Comparison of ENCODE assay signal across 10 cellular contexts in genomic region chr1:54774820-54775498, GRCh38. TPM values are rescaled to one million over a fixed set of nuclear protein-coding genes. Genes with fewer than 3 reads are reported as not detected.
DNase-seq lines count a peak whose midpoint lies in the region; ATAC-seq and TF ChIP-seq lines count a peak whose summit lies in the region.
"Had no signal": no experiment of that assay in that cellular context is flagged by ENCODE, and none has a peak within 500 bp of the region (broad histone marks: within the 10 kb centered on the region; RNA-seq: fewer than 3 reads in every experiment).

No MANE protein-coding gene starts in this region.

- no peak overlapping the region for H3K23ac ChIP-seq in trophoblast cell (ENCODE audit: low read length)

- no peak for TF ChIP-seq CTCF in choroid plexus epithelial cell (conservative IDR thresholded peaks at IDR 0.05; ENCODE audit: low read depth, low read length)

- no peaks in the 10 kb centered on the region for H3K79me2 ChIP-seq in trophoblast cell (ENCODE audit: control insufficient read depth, insufficient read depth, low read length, poor library complexity)

- H2AK5ac ChIP-seq in trophoblast cell (ENCODE audit: low read length), result no peak overlapping the region

- no peak overlapping the region for H4K91ac ChIP-seq in trophoblast cell (ENCODE audit: low read depth, low read length)

- no peak overlapping the region for H3K18ac ChIP-seq in trophoblast cell (ENCODE audit: low read length)

- H3K9me3 ChIP-seq in trophoblast cell (ENCODE audit: insufficient read depth, low read depth, low read length), result no peaks in the 10 kb centered on the region

- no peak overlapping the region for H3K27ac ChIP-seq in trophoblast cell (ENCODE audit: low read depth, low read length)

- WGBS in trophoblast cell (ENCODE audit: extremely low coverage, insufficient coverage, insufficient read length), result no CpG with 5 or more reads among the region's 15 CpGs

- H4K8ac ChIP-seq in trophoblast cell (ENCODE audit: low read depth, low read length), result peak overlapping the region; percentile 33

- H3K79me1 ChIP-seq in trophoblast cell (ENCODE audit: low read length), result no peaks in the 10 kb centered on the region

- H3K36me3 ChIP-seq in trophoblast cell (ENCODE audit: control insufficient read depth in 1 of 2, insufficient read depth in 2 of 2, low read length in 2 of 2), result no peaks in the 10 kb centered on the region

- H4K12ac ChIP-seq in trophoblast cell (ENCODE audit: low read depth, low read length), result no peak overlapping the region

- no peak overlapping the region for H2BK12ac ChIP-seq in trophoblast cell (ENCODE audit: low read length)

- H3K4me3 ChIP-seq in choroid plexus epithelial cell (ENCODE audit: low read depth, low read length), result no peak overlapping the region
- H3K4me3 ChIP-seq in trophoblast cell (ENCODE audit: low read depth, low read length), result no peak overlapping the region

- no peak overlapping the region for H2BK5ac ChIP-seq in trophoblast cell (ENCODE audit: low read depth, low read length, poor library complexity)

- peak; percentile 30 for DNase-seq in activated CD4-positive, alpha-beta T cell treated with anti-CD3 and anti-CD28 coated beads for 48 hours
- no peak for DNase-seq in activated CD4-positive, alpha-beta T cell treated with anti-CD3 and anti-CD28 coated beads for 4 hours
- DNase-seq in NCI-H446 treated with DMSO at 0.1 percent for 48 hours (lab: John Stamatoyannopoulos, UW), result peak; percentile 4
- DNase-seq in choroid plexus epithelial cell (ENCODE audit: low read depth), result peak; percentile 62
- no peak for DNase-seq in trophoblast cell
- DNase-seq in SIG-M5 (lab: John Stamatoyannopoulos, UW), result no peak
- DNase-seq in DMS79 (lab: John Stamatoyannopoulos, UW), result no peak
- DNase-seq: AML-193, left ventricle myocardium superior had no signal

- no peak overlapping the region for H2AFZ ChIP-seq in trophoblast cell (ENCODE audit: insufficient read depth, low read length, poor library complexity)

- no peak overlapping the region for H3K4me2 ChIP-seq in trophoblast cell (ENCODE audit: low read length)

- no peaks in the 10 kb centered on the region for H3K4me1 ChIP-seq in trophoblast cell (ENCODE audit: control insufficient read depth in 1 of 2, insufficient read depth in 2 of 2, low read length in 2 of 2)

- ATAC-seq in GM21723 (IDR thresholded peaks at IDR 0.05; ENCODE audit: unreplicated experiment), result no peak
- ATAC-seq: left ventricle myocardium superior had no signal

- H3K9ac ChIP-seq in trophoblast cell (ENCODE audit: low read length), result no peak overlapping the region

- no peak overlapping the region for H3K14ac ChIP-seq in trophoblast cell (ENCODE audit: low read length)

- H3K27me3 ChIP-seq in trophoblast cell (ENCODE audit: insufficient read depth, low read length), result no peaks in the 10 kb centered on the region

- H2BK120ac ChIP-seq in trophoblast cell (ENCODE audit: insufficient read depth, low read length, poor library complexity), result no peak overlapping the region

- no peak overlapping the region for H3K4ac ChIP-seq in trophoblast cell (ENCODE audit: low read depth, low read length)

RNA-seq across cellular contexts. Expression of gene PARS2, which starts 10.6 kb away (rescaled TPM):
- 3.8 and 3.9 TPM in 2 replicates for polyA plus RNA-seq in trophoblast cell (2013)

RNA-seq across cellular contexts. Expression of gene TTC22, which starts 26.2 kb away (rescaled TPM):
- 0.12 and 0.35 TPM in 2 replicates for polyA plus RNA-seq in trophoblast cell (2013)

RNA-seq across cellular contexts. Expression of gene TTC4, which starts 59.3 kb away (rescaled TPM):
- polyA plus RNA-seq in trophoblast cell (2013), result 14.7 and 16.5 TPM in 2 replicates

Comparison
In these comparisons a context has a peak if more than half of its experiments do, and no peak if none do; other contexts are left out.
1. DNase-seq: peak in activated CD4-positive, alpha-beta T cell treated with anti-CD3 and anti-CD28 coated beads for 48 hours (single experiment), NCI-H446 treated with DMSO at 0.1 percent for 48 hours (single experiment) and choroid plexus epithelial cell (single experiment); none in activated CD4-positive, alpha-beta T cell treated with anti-CD3 and anti-CD28 coated beads for 4 hours (0 of 2), trophoblast cell (0 of 2), SIG-M5 (single experiment) and DMS79 (single experiment).